ENCODE assay signal across 8 cellular contexts in genomic region chr16:79628501-79628975, GRCh38. TPM values are rescaled to one million over a fixed set of nuclear protein-coding genes. Genes with fewer than 3 reads are reported as not detected.
DNase-seq lines count a peak whose midpoint lies in the region; ATAC-seq and TF ChIP-seq lines count a peak whose summit lies in the region.

No MANE protein-coding gene starts in this region.

- peak; percentile 26 for DNase-seq in activated T-cell treated with anti-CD3 and anti-CD28 coated beads for 4 hours
- peak; percentile 43 to 59 for DNase-seq in stimulated activated CD4-positive, alpha-beta T cell treated with anti-CD3 and anti-CD28 coated beads, Interleukin-12 subunit alpha, Interleukin-12 subunit beta, amount 100 ng/mL, for 24 hours (ENCODE audit: low read depth in 2 of 2)
- no peak for DNase-seq in Karpas-422
- DNase-seq in upper lobe of left lung: no peak
- DNase-seq in NCI-H187 treated with DMSO at 0.1 percent for 48 hours (lab: John Stamatoyannopoulos, UW): no peak
- no peak for DNase-seq in mucosa of descending colon

- 77 to 83% methylated on average over 5 of the region's 5 CpGs for WGBS in upper lobe of left lung, 2 donors

- intact Hi-C loops in mucosa of descending colon (cut with DNase I, micrococcal nuclease): no loop called here

- peak; percentile 86 for ATAC-seq in GM21367 (IDR thresholded peaks at IDR 0.05; ENCODE audit: unreplicated experiment)
- peak; percentile 91 for ATAC-seq in HG03442 (IDR thresholded peaks at IDR 0.05; ENCODE audit: unreplicated experiment)
- no peak for ATAC-seq in upper lobe of left lung (ENCODE audit: low FRiP score in 2 of 2)
- no peak for ATAC-seq in mucosa of descending colon

- H3K4me3 ChIP-seq in Karpas-422 (ENCODE audit: low read length) (no peak overlapping the region), upper lobe of left lung (no peak overlapping the region), mucosa of descending colon (no peak overlapping the region)

- H3K4me1 ChIP-seq in Karpas-422 (ENCODE audit: low read length) (no peaks in the 10 kb centered on the region), upper lobe of left lung (no peaks in the 10 kb centered on the region), mucosa of descending colon (ENCODE audit: low read depth) (no peaks in the 10 kb centered on the region)

- H3K36me3 ChIP-seq in Karpas-422 (ENCODE audit: insufficient read depth, low read length) (no peaks in the 10 kb centered on the region), upper lobe of left lung (no peaks in the 10 kb centered on the region), mucosa of descending colon (ENCODE audit: low read depth) (no peaks in the 10 kb centered on the region)

- no peaks in the 10 kb centered on the region for H4K20me1 ChIP-seq in Karpas-422 (ENCODE audit: insufficient read depth, low read depth, low read length)

- H3K9me3 ChIP-seq in Karpas-422 (ENCODE audit: low read length) (no peaks in the 10 kb centered on the region), upper lobe of left lung (no peaks in the 10 kb centered on the region), mucosa of descending colon (no peaks in the 10 kb centered on the region)

- H3K27ac ChIP-seq in Karpas-422 (ENCODE audit: low read length): no peak overlapping the region
- H3K27ac ChIP-seq in upper lobe of left lung: no peak overlapping the region

- H3K79me2 ChIP-seq in Karpas-422 (ENCODE audit: low read length): no peaks in the 10 kb centered on the region

- no peak overlapping the region for H2AFZ ChIP-seq in Karpas-422 (ENCODE audit: low read length)

- H3K9ac ChIP-seq in Karpas-422 (ENCODE audit: low read length): no peak overlapping the region

- no peaks in the 10 kb centered on the region for H3K9me2 ChIP-seq in Karpas-422 (replicated peaks; ENCODE audit: insufficient read depth, low read length)

- no peak overlapping the region for H3K4me2 ChIP-seq in Karpas-422 (ENCODE audit: low read depth, low read length, poor library complexity, severe bottlenecking)

- TF ChIP-seq EP300 in upper lobe of left lung (IDR thresholded peaks at IDR 0.05): no peak

- no peak for TF ChIP-seq POLR2A in upper lobe of left lung (IDR thresholded peaks at IDR 0.05)

- TF ChIP-seq CTCF in upper lobe of left lung (IDR thresholded peaks at IDR 0.05) (no peak), mucosa of descending colon (IDR thresholded peaks at IDR 0.05) (no peak)

- H3K27me3 ChIP-seq in Karpas-422 (ENCODE audit: low read length) (no peaks in the 10 kb centered on the region; the same call in 1 of the 2 replicates), upper lobe of left lung (no peaks in the 10 kb centered on the region)

RNA-seq across cellular contexts. Expression of gene MAF, which starts 28.0 kb away (rescaled TPM):
- total RNA-seq in Karpas-422 (2014; rRNA removed; shearing (Covaris generic); ENCODE audit: low replicate concordance): not detected in 2 replicates
- total RNA-seq in upper lobe of left lung (10 to 100 TPM; 21.1 to 90.1 (median 57.4) TPM), mucosa of descending colon (10 to 100 TPM; 17.7 to 48.1 (median 25.1) TPM)

Comparison
In these comparisons a context has a peak if more than half of its experiments do, and no peak if none do; other contexts are left out.
1. ATAC-seq: peak in GM21367 (single experiment) and HG03442 (single experiment); none in upper lobe of left lung (0 of 2) and mucosa of descending colon (single experiment).
2. DNase-seq: peak in activated T-cell treated with anti-CD3 and anti-CD28 coated beads for 4 hours (single experiment) and stimulated activated CD4-positive, alpha-beta T cell treated with anti-CD3 and anti-CD28 coated beads, Interleukin-12 subunit alpha, Interleukin-12 subunit beta, amount 100 ng/mL, for 24 hours (2 of 2); none in Karpas-422 (single experiment), upper lobe of left lung (0 of 2), NCI-H187 treated with DMSO at 0.1 percent for 48 hours (single experiment) and mucosa of descending colon (0 of 3).
3. RNA of gene MAF, which starts 28.0 kb away (total RNA-seq): 21.1 to 90.1 TPM in upper lobe of left lung and 17.7 to 48.1 TPM in mucosa of descending colon; not detected in Karpas-422; every median in the first group is over 10 times any median in the second.